ENCODE assay signal across 24 cellular contexts in the genomic region with DNA sequence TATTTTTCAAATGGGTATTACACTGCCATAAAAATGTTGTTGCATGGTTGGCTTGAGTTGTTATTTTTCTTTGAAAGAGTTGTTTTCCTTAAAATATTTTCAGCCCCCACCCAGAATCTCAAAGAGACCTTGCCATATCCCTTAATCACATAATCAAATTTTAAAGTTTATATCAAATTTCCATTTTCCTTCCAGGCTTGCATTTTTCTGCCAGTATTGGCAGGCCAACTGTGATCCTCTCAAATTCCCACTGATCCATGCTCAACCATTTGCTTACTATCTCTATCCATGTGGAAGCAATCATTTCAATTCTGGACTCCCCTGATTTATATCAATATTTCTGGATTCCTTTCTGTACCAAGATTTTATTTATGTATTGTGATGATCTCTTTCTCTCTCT.
"Had no signal": no experiment of that assay in that cellular context is flagged by ENCODE, and none has a peak within 500 bp of the region (broad histone marks: within the 10 kb centered on the region; RNA-seq: fewer than 3 reads in every experiment).

No MANE protein-coding gene starts in this region.

- FAIRE-seq: endothelial cell of umbilical vein, TTC549 had no signal

- H3K27ac Mint-ChIP-seq: activated naive CD8-positive, alpha-beta T cell treated with anti-CD3 and anti-CD28 coated beads for 36 hours; effector memory CD8-positive, alpha-beta T cell; nephron progenitor cell; T-cell; T-helper 2 cell treated with Interferon-gamma antibody and Interleukin-4, amounts not matched to agents 5 μg/mL and 100 μg/mL, for 36 hours had no signal

- H3K9me3 ChIP-seq: heart right ventricle, spleen, thoracic aorta, upper lobe of left lung had no signal

- H3K27me3 ChIP-seq: cardiac muscle cell, heart right ventricle, spleen, upper lobe of left lung had no signal

- H3K4me3 ChIP-seq: cardiac muscle cell, heart right ventricle, spleen, thoracic aorta, upper lobe of left lung had no signal

- H3K9me3 Mint-ChIP-seq: activated naive CD8-positive, alpha-beta T cell treated with anti-CD3 and anti-CD28 coated beads for 36 hours; effector memory CD8-positive, alpha-beta T cell; nephron progenitor cell; T-cell; T-helper 2 cell treated with Interferon-gamma antibody and Interleukin-4, amounts not matched to agents 5 μg/mL and 100 μg/mL, for 36 hours had no signal

- H3K4me1 Mint-ChIP-seq: T-cell had no signal

- H3K36me3 Mint-ChIP-seq: T-cell had no signal

- H3K36me3 ChIP-seq: cardiac muscle cell, heart right ventricle, spleen, thoracic aorta, upper lobe of left lung had no signal

- DNase-seq: activated CD4-positive, alpha-beta T cell treated with anti-CD3 and anti-CD28 coated beads for 1 hour; activated naive CD4-positive, alpha-beta T cell treated with Interleukin-2 at 50 U/mL for 16 hours; activated naive CD8-positive, alpha-beta T cell treated with anti-CD3 and anti-CD28 coated beads for 36 hours; activated T-cell treated with anti-CD3 and anti-CD28 coated beads, Interleukin-2, amount 50 U/mL, for 48 hours; amniotic stem cell; effector memory CD8-positive, alpha-beta T cell; heart right ventricle; islet precursor cell; left cardiac atrium; mesenchymal stem cell; nephron progenitor cell; nucleus accumbens; posterior cingulate gyrus; spleen; stimulated activated CD4-positive, alpha-beta T cell treated with anti-CD3 and anti-CD28 coated beads, Interleukin-4, amount 100 ng/mL, for 1 hour; stimulated activated naive CD4-positive, alpha-beta T cell; T-cell; upper lobe of left lung had no signal

- ATAC-seq: effector memory CD8-positive, alpha-beta T cell; esophagus mucosa; heart right ventricle; left cardiac atrium; T-cell had no signal

- H3K27ac ChIP-seq: cardiac muscle cell, heart right ventricle, spleen, thoracic aorta, upper lobe of left lung had no signal

- H3K4me3 Mint-ChIP-seq: activated naive CD8-positive, alpha-beta T cell treated with anti-CD3 and anti-CD28 coated beads for 36 hours; effector memory CD8-positive, alpha-beta T cell; nephron progenitor cell; T-cell; T-helper 2 cell treated with Interferon-gamma antibody and Interleukin-4, amounts not matched to agents 5 μg/mL and 100 μg/mL, for 36 hours had no signal

- H3K27me3 Mint-ChIP-seq: activated naive CD8-positive, alpha-beta T cell treated with anti-CD3 and anti-CD28 coated beads for 36 hours had no signal
